22 cellular contexts compared by ENCODE assay signal in the genomic region with DNA sequence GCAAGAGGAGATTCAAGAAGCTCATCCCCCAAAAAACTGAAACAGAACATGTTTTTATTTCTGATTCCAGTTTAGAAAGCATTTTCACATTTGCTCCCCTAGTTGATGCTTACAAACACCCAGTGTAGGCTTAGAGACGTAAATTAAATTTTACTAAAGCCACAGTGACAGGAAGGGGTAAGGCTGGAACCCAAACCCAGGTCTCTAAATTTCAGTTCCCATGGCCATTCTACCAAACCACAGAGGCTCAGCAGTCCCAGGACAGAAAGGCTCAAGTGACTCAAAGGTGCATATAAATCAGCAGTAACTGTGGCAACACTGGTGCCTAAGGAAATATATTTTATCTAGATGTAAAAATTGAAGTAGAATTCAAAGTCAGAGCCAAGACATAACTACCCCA.
DNase-seq lines count a peak whose midpoint lies in the region; ATAC-seq and TF ChIP-seq lines count a peak whose summit lies in the region.
"Had no signal": no experiment of that assay in that cellular context is flagged by ENCODE, and none has a peak within 500 bp of the region (broad histone marks: within the 10 kb centered on the region; RNA-seq: fewer than 3 reads in every experiment).

No MANE protein-coding gene starts in this region.

- peak overlapping the region; percentile 46 for H3K4me2 ChIP-seq in Loucy (ENCODE audit: low read depth, low read length, poor library complexity, severe bottlenecking)

- H3K4me3 Mint-ChIP-seq in activated T-cell treated with anti-CD3 and anti-CD28 coated beads, Interleukin-2, amount 50 U/mL, for 72 hours: no peak overlapping the region
- H3K4me3 Mint-ChIP-seq: CD14-positive monocyte had no signal

- H3K4me1 Mint-ChIP-seq in activated T-cell treated with anti-CD3 and anti-CD28 coated beads, Interleukin-2, amount 50 U/mL, for 72 hours (ENCODE audit: low read depth): peaks cover 6% of the 10 kb centered on the region
- H3K4me1 Mint-ChIP-seq: CD14-positive monocyte had no signal

- H3K27me3 ChIP-seq in Loucy (ENCODE audit: insufficient read depth, low read length, poor library complexity, severe bottlenecking): no peaks in the 10 kb centered on the region
- H3K27me3 ChIP-seq: neutrophil, vagina had no signal

- H3K9me3 Mint-ChIP-seq in activated T-cell treated with anti-CD3 and anti-CD28 coated beads, Interleukin-2, amount 50 U/mL, for 72 hours: peaks cover under 1 to 1% of the 10 kb centered on the region in 2 donors

- H3K9me3 ChIP-seq in Loucy (ENCODE audit: insufficient read depth, low read depth, low read length): no peaks in the 10 kb centered on the region
- H3K9me3 ChIP-seq: lower lobe of right lung, neutrophil, vagina had no signal

- no peaks in the 10 kb centered on the region for H3F3A ChIP-seq in Loucy (ENCODE audit: low read depth)

- no peak overlapping the region for H3K4me3 ChIP-seq in Loucy (ENCODE audit: low read length, poor library complexity, severe bottlenecking)
- H3K4me3 ChIP-seq: GM23248, lower lobe of right lung, vagina had no signal

- TF ChIP-seq CTCF in Loucy (conservative IDR thresholded peaks at IDR 0.05; ENCODE audit: low read length): no peak

- H3K9ac ChIP-seq in Loucy (ENCODE audit: low read depth, low read length, poor library complexity, severe bottlenecking): no peak overlapping the region
- H3K9ac ChIP-seq: GM23248 had no signal

- peak; percentile 76 for ATAC-seq in GM18907 (IDR thresholded peaks at IDR 0.05; ENCODE audit: unreplicated experiment)
- ATAC-seq in GM21619 (IDR thresholded peaks at IDR 0.05; ENCODE audit: unreplicated experiment): peak; percentile 89
- ATAC-seq in HG03139 (IDR thresholded peaks at IDR 0.05; ENCODE audit: unreplicated experiment): peak; percentile 79
- no peak for ATAC-seq in activated T-cell treated with anti-CD3 and anti-CD28 coated beads, Interleukin-2, amount 50 U/mL, for 72 hours (replicated peaks in 1 of 2)
- ATAC-seq: lower lobe of right lung, Right ventricle myocardium inferior had no signal

- no peaks in the 10 kb centered on the region for H3K9me2 ChIP-seq in Loucy (replicated peaks; ENCODE audit: low read depth, low read length)

- H3K27me3 Mint-ChIP-seq in activated T-cell treated with anti-CD3 and anti-CD28 coated beads, Interleukin-2, amount 50 U/mL, for 72 hours (ENCODE audit: low read depth): peaks cover 16% of the 10 kb centered on the region

- H2AFZ ChIP-seq in Loucy (ENCODE audit: low read length): no peak overlapping the region
- H2AFZ ChIP-seq: GM23248 had no signal

- peaks cover 14% of the 10 kb centered on the region for H3K4me1 ChIP-seq in Loucy (ENCODE audit: insufficient read depth, low read length, poor library complexity, severe bottlenecking)
- H3K4me1 ChIP-seq: lower lobe of right lung, vagina had no signal

- H3K36me3 Mint-ChIP-seq in activated T-cell treated with anti-CD3 and anti-CD28 coated beads, Interleukin-2, amount 50 U/mL, for 72 hours (ENCODE audit: insufficient read depth in 2 of 2): no peaks in the 10 kb centered on the region
- H3K36me3 Mint-ChIP-seq: CD14-positive monocyte had no signal

- no peaks in the 10 kb centered on the region for H3K36me3 ChIP-seq in Loucy (ENCODE audit: insufficient read depth, low read length)
- H3K36me3 ChIP-seq: lower lobe of right lung, neutrophil, vagina had no signal

- H3K27ac Mint-ChIP-seq in activated T-cell treated with anti-CD3 and anti-CD28 coated beads, Interleukin-2, amount 50 U/mL, for 72 hours: no peak overlapping the region
- H3K27ac Mint-ChIP-seq: CD14-positive monocyte had no signal

- no peak for DNase-seq in activated T-cell treated with anti-CD3 and anti-CD28 coated beads, Interleukin-2, amount 50 U/mL, for 72 hours
- DNase-seq in activated CD4-positive, alpha-beta T cell treated with anti-CD3 and anti-CD28 coated beads, Interleukin-2, amount 50 U/mL, for 4 hours: no peak
- DNase-seq in iPS-NIHi7 (ENCODE audit: extremely low spot score) (no peak), AG08396 (ENCODE audit: low spot score) (no peak)
- DNase-seq: activated effector memory CD4-positive, alpha-beta T cell treated with Interleukin-2 at 50 U/mL for 16 hours; dermis blood vessel endothelial cell; DMS 273 treated with DMSO at 0.1 percent for 48 hours; GDM1; GM23248; hippocampal formation; lower lobe of right lung; NCI-H1105 treated with DMSO at 0.1 percent for 48 hours; NCI-H526; SW 1271 had no signal

- no peaks in the 10 kb centered on the region for H4K20me1 ChIP-seq in Loucy (ENCODE audit: insufficient read depth, low read length, poor library complexity, severe bottlenecking)

- H3K79me2 ChIP-seq in Loucy (ENCODE audit: insufficient read depth, low read length): no peaks in the 10 kb centered on the region

Comparison
In these comparisons a context has a peak if more than half of its experiments do, and no peak if none do; other contexts are left out.
1. ATAC-seq: peak in GM18907 (single experiment), GM21619 (single experiment) and HG03139 (single experiment); none in activated T-cell treated with anti-CD3 and anti-CD28 coated beads, Interleukin-2, amount 50 U/mL, for 72 hours (0 of 2).